ENCODE assay signal across 1 cellular context in the genomic region with DNA sequence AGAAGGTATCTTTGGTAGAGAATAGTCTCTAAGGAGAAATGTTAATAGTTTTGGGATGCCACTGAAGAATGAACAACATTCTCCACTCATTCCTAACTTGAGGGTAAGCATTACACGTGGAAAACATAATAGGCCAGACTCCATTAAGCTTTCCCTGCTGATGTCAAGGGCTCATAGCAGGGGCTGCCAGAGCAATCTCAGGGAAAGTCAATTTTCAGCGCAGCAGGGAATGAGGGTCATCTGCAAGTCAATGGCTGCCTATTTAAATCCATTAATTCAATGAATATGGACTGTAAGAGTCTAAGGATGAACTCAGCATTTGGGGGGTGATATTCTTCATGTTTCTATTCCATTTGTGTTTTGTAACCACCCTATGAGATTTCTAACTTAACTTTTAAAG.
TF ChIP-seq lines count a peak whose summit lies in the region.

No MANE protein-coding gene starts in this region.

TF ChIP-seq in GM23338, 12 proteins besides CTCF, POLR2A, EP300 and RAD21 (continued from another document):
- TF ChIP-seq ZNF114 (CRISPR knock-in tag; IDR thresholded peaks at IDR 0.05), result no peak
- no peak for TF ChIP-seq EZH2 (IDR thresholded peaks at IDR 0.05; ENCODE audit: low read depth, unreplicated experiment)
